14 cellular contexts compared by ENCODE assay signal in the genomic region with DNA sequence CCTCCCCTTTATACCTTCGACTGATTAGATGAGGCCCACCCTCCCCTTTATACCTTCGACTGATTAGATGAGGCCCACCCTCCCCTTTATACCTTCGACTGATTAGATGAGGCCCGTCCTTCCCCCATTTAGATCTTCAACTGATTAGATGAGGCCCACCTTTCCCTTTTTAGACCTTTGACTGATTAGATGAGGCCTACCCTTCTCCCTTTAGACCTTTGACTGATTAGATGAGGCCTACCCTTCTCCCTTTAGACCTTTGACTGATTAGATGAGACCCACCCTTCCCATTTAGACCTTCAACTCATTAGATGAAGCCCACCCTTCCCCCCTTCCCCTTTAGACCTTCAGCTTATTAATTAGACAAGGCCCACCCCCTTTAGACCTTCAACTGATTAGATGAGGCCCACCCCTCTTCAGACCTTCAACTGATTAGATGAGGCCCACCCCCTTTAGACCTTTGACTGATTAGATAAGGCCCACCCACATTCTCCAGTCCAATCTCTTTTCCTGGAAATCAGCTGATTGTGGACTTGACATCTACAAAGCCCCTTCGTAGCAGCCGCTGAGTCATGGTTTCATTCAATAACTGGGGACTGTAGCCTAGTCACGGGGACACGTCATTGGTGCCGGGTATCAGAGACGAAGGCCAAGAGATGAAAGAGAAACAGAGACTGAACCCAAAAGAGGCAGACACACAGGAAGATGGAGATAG. TPM values are rescaled to one million over a fixed set of nuclear protein-coding genes. Genes with fewer than 3 reads are reported as not detected.
"Had no signal": no experiment of that assay in that cellular context is flagged by ENCODE, and none has a peak within 500 bp of the region (broad histone marks: within the 10 kb centered on the region; RNA-seq: fewer than 3 reads in every experiment).

No MANE protein-coding gene starts in this region.

- H3K9ac ChIP-seq: SK-N-SH had no signal

- H3K36me3 ChIP-seq: adrenal gland, right atrium auricular region had no signal

- DNase-seq: activated CD4-positive, alpha-beta T cell treated with anti-CD3 and anti-CD28 coated beads for 4 hours; activated naive CD4-positive, alpha-beta T cell treated with anti-CD3 and anti-CD28 coated beads for 36 hours; adrenal gland; mammary epithelial cell; naive thymus-derived CD8-positive, alpha-beta T cell; nucleus accumbens; SK-N-SH; small intestine; T-cell; T1000 had no signal

- H3K27me3 ChIP-seq: adrenal gland, right atrium auricular region had no signal

- H3K4me1 ChIP-seq: adrenal gland, right atrium auricular region had no signal

- H3K9me3 ChIP-seq: adrenal gland, SK-N-SH had no signal

- H3K4me1 Mint-ChIP-seq: T-cell had no signal

- H3K27me3 Mint-ChIP-seq: naive thymus-derived CD8-positive, alpha-beta T cell; progenitor cell of endocrine pancreas; T-cell had no signal

- H3K4me3 ChIP-seq: adrenal gland, right atrium auricular region had no signal

- H3K27ac Mint-ChIP-seq: activated naive CD4-positive, alpha-beta T cell treated with anti-CD3 and anti-CD28 coated beads for 36 hours; activated T-helper 1 cell treated with anti-CD3 and anti-CD28 coated beads, Interleukin-12 subunit alpha, Interleukin-12 subunit beta, Interleukin-2, Interleukin-4 antibody, amounts not matched to agents 30 ng/mL and 10 ng/mL and 1 ng/mL, durations not matched to agents 14 hours and 24 hours and 36 hours; progenitor cell of endocrine pancreas; T-cell had no signal

- H3K4me3 Mint-ChIP-seq: activated naive CD4-positive, alpha-beta T cell treated with anti-CD3 and anti-CD28 coated beads for 36 hours; activated T-helper 1 cell treated with anti-CD3 and anti-CD28 coated beads, Interleukin-12 subunit alpha, Interleukin-12 subunit beta, Interleukin-2, Interleukin-4 antibody, amounts not matched to agents 30 ng/mL and 10 ng/mL and 1 ng/mL, durations not matched to agents 14 hours and 24 hours and 36 hours; naive thymus-derived CD8-positive, alpha-beta T cell; T-cell had no signal

- H3K36me3 Mint-ChIP-seq: T-cell had no signal

- H3K9me3 Mint-ChIP-seq: T-cell had no signal

- H3K27ac ChIP-seq: adrenal gland, right atrium auricular region had no signal

RNA-seq across cellular contexts. Expression of a gene that starts 28.8 kb away (rescaled TPM):
- total RNA-seq: activated CD8-positive, alpha-beta memory T cell treated with anti-CD3 and anti-CD28 coated beads for 36 hours; activated naive CD4-positive, alpha-beta T cell treated with anti-CD3 and anti-CD28 coated beads for 36 hours; mammary epithelial cell; progenitor cell of endocrine pancreas had no signal

RNA-seq across cellular contexts. Expression of a gene that starts 39.2 kb away (rescaled TPM):
- total RNA-seq: activated CD8-positive, alpha-beta memory T cell treated with anti-CD3 and anti-CD28 coated beads for 36 hours; mammary epithelial cell had no signal
